Comparison of ENCODE assay signal across 2 cellular contexts in genomic region chr6:39555136-39555535, GRCh38.
TF ChIP-seq lines count a peak whose summit lies in the region.

No MANE protein-coding gene starts in this region.

TF ChIP-seq in GM23338, 12 proteins besides CTCF, POLR2A, EP300 and RAD21 (continued from another document):
- TF ChIP-seq REST (IDR thresholded peaks at IDR 0.05; ENCODE audit: unreplicated experiment) (no peak), ZNF114 (CRISPR knock-in tag; IDR thresholded peaks at IDR 0.05) (no peak), EZH2phosphoT487 (IDR thresholded peaks at IDR 0.05; ENCODE audit: unreplicated experiment) (no peak), STAT1 (IDR thresholded peaks at IDR 0.05; ENCODE audit: unreplicated experiment) (no peak)
- TF ChIP-seq, protein P1, sequence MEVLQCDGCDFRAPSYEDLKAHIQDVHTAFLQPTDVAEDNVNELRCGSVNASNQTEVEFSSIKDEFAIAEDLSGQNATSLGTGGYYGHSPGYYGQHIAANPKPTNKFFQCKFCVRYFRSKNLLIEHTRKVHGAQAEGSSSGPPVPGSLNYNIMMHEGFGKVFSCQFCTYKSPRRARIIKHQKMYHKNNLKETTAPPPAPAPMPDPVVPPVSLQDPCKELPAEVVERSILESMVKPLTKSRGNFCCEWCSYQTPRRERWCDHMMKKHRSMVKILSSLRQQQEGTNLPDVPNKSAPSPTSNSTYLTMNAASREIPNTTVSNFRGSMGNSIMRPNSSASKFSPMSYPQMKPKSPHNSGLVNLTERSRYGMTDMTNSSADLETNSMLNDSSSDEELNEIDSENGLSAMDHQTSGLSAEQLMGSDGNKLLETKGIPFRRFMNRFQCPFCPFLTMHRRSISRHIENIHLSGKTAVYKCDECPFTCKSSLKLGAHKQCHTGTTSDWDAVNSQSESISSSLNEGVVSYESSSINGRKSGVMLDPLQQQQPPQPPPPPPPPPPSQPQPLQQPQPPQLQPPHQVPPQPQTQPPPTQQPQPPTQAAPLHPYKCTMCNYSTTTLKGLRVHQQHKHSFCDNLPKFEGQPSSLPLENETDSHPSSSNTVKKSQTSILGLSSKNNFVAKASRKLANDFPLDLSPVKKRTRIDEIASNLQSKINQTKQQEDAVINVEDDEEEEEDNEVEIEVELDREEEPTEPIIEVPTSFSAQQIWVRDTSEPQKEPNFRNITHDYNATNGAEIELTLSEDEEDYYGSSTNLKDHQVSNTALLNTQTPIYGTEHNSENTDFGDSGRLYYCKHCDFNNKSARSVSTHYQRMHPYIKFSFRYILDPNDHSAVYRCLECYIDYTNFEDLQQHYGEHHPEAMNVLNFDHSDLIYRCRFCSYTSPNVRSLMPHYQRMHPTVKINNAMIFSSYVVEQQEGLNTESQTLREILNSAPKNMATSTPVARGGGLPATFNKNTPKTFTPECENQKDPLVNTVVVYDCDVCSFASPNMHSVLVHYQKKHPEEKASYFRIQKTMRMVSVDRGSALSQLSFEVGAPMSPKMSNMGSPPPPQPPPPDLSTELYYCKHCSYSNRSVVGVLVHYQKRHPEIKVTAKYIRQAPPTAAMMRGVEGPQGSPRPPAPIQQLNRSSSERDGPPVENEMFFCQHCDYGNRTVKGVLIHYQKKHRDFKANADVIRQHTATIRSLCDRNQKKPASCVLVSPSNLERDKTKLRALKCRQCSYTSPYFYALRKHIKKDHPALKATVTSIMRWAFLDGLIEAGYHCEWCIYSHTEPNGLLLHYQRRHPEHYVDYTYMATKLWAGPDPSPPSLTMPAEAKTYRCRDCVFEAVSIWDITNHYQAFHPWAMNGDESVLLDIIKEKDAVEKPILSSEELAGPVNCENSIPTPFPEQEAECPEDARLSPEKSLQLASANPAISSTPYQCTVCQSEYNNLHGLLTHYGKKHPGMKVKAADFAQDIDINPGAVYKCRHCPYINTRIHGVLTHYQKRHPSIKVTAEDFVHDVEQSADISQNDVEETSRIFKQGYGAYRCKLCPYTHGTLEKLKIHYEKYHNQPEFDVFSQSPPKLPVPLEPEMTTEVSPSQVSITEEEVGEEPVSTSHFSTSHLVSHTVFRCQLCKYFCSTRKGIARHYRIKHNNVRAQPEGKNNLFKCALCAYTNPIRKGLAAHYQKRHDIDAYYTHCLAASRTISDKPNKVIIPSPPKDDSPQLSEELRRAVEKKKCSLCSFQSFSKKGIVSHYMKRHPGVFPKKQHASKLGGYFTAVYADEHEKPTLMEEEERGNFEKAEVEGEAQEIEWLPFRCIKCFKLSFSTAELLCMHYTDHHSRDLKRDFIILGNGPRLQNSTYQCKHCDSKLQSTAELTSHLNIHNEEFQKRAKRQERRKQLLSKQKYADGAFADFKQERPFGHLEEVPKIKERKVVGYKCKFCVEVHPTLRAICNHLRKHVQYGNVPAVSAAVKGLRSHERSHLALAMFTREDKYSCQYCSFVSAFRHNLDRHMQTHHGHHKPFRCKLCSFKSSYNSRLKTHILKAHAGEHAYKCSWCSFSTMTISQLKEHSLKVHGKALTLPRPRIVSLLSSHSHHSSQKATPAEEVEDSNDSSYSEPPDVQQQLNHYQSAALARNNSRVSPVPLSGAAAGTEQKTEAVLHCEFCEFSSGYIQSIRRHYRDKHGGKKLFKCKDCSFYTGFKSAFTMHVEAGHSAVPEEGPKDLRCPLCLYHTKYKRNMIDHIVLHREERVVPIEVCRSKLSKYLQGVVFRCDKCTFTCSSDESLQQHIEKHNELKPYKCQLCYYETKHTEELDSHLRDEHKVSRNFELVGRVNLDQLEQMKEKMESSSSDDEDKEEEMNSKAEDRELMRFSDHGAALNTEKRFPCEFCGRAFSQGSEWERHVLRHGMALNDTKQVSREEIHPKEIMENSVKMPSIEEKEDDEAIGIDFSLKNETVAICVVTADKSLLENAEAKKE (CRISPR knock-in tag; IDR thresholded peaks at IDR 0.05): no peak

TF ChIP-seq in WTC11, 78 proteins besides CTCF, POLR2A, EP300 and RAD21 (continued from another document):
- TF ChIP-seq ZNF425 (CRISPR knock-in tag; conservative IDR thresholded peaks at IDR 0.05): no peak
- TF ChIP-seq, protein P2, sequence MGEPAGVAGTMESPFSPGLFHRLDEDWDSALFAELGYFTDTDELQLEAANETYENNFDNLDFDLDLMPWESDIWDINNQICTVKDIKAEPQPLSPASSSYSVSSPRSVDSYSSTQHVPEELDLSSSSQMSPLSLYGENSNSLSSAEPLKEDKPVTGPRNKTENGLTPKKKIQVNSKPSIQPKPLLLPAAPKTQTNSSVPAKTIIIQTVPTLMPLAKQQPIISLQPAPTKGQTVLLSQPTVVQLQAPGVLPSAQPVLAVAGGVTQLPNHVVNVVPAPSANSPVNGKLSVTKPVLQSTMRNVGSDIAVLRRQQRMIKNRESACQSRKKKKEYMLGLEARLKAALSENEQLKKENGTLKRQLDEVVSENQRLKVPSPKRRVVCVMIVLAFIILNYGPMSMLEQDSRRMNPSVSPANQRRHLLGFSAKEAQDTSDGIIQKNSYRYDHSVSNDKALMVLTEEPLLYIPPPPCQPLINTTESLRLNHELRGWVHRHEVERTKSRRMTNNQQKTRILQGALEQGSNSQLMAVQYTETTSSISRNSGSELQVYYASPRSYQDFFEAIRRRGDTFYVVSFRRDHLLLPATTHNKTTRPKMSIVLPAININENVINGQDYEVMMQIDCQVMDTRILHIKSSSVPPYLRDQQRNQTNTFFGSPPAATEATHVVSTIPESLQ (CRISPR knock-in tag; IDR thresholded peaks at IDR 0.05): no peak
- no peak for TF ChIP-seq CREM (CRISPR knock-in tag; IDR thresholded peaks at IDR 0.05)
- TF ChIP-seq ZNF396 (CRISPR knock-in tag; IDR thresholded peaks at IDR 0.05; ENCODE audit: borderline replicate concordance): no peak
- no peak for TF ChIP-seq ZNF219 (CRISPR knock-in tag; IDR thresholded peaks at IDR 0.05; ENCODE audit: borderline replicate concordance)
